In the genomic region with DNA sequence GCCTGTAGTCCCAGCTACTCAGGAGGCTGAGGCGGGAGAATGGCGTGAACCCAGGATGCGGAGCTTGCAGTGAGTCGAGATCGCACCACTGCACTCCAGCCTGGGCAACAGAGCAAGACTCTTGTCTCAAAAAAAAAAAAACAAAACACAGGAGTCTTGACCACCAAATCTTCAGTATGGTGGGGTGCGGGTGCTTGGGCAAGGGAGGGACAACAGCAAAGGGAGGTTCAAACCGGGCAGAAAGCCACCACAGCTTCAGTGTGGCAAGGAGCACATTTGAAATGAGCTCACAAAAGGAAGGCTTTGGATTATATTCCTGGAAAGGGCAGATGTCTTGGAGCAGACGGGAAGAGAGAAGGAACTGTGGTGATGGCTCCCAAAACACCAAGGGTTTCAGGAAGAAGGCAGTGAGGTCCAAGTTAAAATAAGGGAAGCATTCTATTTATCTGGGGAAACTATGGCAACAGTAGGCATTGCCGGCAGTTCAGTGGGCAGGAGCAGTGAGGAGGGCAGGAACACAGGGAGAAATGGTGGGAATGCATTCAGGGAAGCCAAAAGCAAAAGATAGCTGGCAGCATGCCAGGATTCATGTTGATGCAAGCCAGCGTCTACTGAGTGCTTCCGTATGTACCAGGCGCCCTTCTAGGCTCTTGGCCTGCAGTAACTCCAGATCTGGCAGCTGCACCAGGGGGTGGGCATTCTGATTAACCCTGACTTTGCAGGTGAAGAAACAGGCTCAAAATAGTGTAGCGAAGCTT, we compare ENCODE assay signal across 7 cellular contexts. TPM values are rescaled to one million over a fixed set of nuclear protein-coding genes. Genes with fewer than 3 reads are reported as not detected.
DNase-seq lines count a peak whose midpoint lies in the region; ATAC-seq and TF ChIP-seq lines count a peak whose summit lies in the region.

No MANE protein-coding gene starts in this region.

- H3K79me2 ChIP-seq in H9 (ENCODE audit: insufficient read depth, low read length) = no peaks in the 10 kb centered on the region

- H4K8ac ChIP-seq in H9 (replicated peaks; ENCODE audit: insufficient read length, low read depth, low read length) = no peak overlapping the region

- no peak overlapping the region for H2BK15ac ChIP-seq in H9 (ENCODE audit: low read depth, low read length)

- H3K23ac ChIP-seq in H9 (ENCODE audit: insufficient read length, low read depth, low read length) = no peak overlapping the region

- no peak overlapping the region for H2AK5ac ChIP-seq in H9 (ENCODE audit: insufficient read length, low read length)

- no peak overlapping the region for H2BK5ac ChIP-seq in H9 (ENCODE audit: insufficient read length, low read length)

- no peak overlapping the region for H2BK20ac ChIP-seq in H9 (ENCODE audit: low read depth, low read length, poor library complexity, severe bottlenecking)

- H3K23me2 ChIP-seq in H9 (ENCODE audit: insufficient read length, low read depth, low read length, poor library complexity, severe bottlenecking) = no peaks in the 10 kb centered on the region

- H3K27me3 Mint-ChIP-seq in H9 (ENCODE audit: low read depth) (no peaks in the 10 kb centered on the region), chondrocyte (ENCODE audit: low read depth) (no peaks in the 10 kb centered on the region)

- H4K5ac ChIP-seq in H9 (ENCODE audit: insufficient read length, low read depth, low read length) = no peak overlapping the region

- H3K27ac Mint-ChIP-seq in H9 (peak overlapping the region in 1 of 3 experiments; percentile 1; a peak in 2 of 7 replicates), chondrocyte (ENCODE audit: unreplicated experiment) (peak overlapping the region; percentile 86)

- no peak overlapping the region for H2AFZ ChIP-seq in H9 (ENCODE audit: low read length)

- H3K27ac ChIP-seq in H9 (ENCODE audit: insufficient read length, low read depth, low read length) (no peak overlapping the region), liver (ENCODE audit: low read depth in 1 of 2, low read length in 2 of 2) (peak overlapping the region; percentile 3 to 23), suprapubic skin (peak overlapping the region; percentile 57)

- H3K56ac ChIP-seq in H9 (ENCODE audit: insufficient read length, low read depth, low read length) = no peak overlapping the region

- peaks cover 0 to 12% (median 4%) of the 10 kb centered on the region in 4 donors for H3K36me3 ChIP-seq in liver (ENCODE audit: control insufficient read depth in 4 of 4, insufficient read depth in 3 of 4, low read depth in 1 of 4, low read length in 3 of 4)
- peaks cover 9% of the 10 kb centered on the region for H3K36me3 ChIP-seq in suprapubic skin

- H3K4ac ChIP-seq in H9 (ENCODE audit: low read depth, low read length) = no peak overlapping the region

- H3K27me3 ChIP-seq in H9 (ENCODE audit: insufficient read depth, low read length) = no peaks in the 10 kb centered on the region
- no peaks in the 10 kb centered on the region for H3K27me3 ChIP-seq in liver (ENCODE audit: control insufficient read depth in 4 of 4, insufficient read depth in 4 of 4, low read length in 3 of 4)
- H3K27me3 ChIP-seq in suprapubic skin = no peaks in the 10 kb centered on the region

- H3K4me3 Mint-ChIP-seq in H9 (no peak overlapping the region), chondrocyte (ENCODE audit: unreplicated experiment) (no peak overlapping the region)

- H4K91ac ChIP-seq in H9 (ENCODE audit: insufficient read length, low read depth, low read length) = no peak overlapping the region

- no peaks in the 10 kb centered on the region for H3K36me3 Mint-ChIP-seq in H9 (ENCODE audit: insufficient read depth in 1 of 3, low read depth in 3 of 3)
- peaks cover 5% of the 10 kb centered on the region for H3K36me3 Mint-ChIP-seq in chondrocyte (ENCODE audit: low read depth)

- H3K9ac ChIP-seq in H9 (ENCODE audit: extremely low read depth, insufficient read length, low read length) (no peak overlapping the region), liver (ENCODE audit: low read depth in 1 of 2, low read length in 2 of 2) (no peak overlapping the region)

- H3K4me1 Mint-ChIP-seq in H9 = peaks cover 65% of the 10 kb centered on the region in 2 experiments
- peaks cover 79% of the 10 kb centered on the region for H3K4me1 Mint-ChIP-seq in chondrocyte (ENCODE audit: low read depth)

- no peak overlapping the region for H3K4me3 ChIP-seq in liver (ENCODE audit: low read depth in 1 of 3, low read length in 3 of 3)
- no peak overlapping the region for H3K4me3 ChIP-seq in suprapubic skin

- H3K4me1 ChIP-seq in H9 (ENCODE audit: insufficient read depth, low read length) = peaks cover 5% of the 10 kb centered on the region; the same call in 1 of the 2 replicates
- H3K4me1 ChIP-seq in liver (ENCODE audit: control insufficient read depth in 4 of 4, insufficient read depth in 4 of 4, low read length in 3 of 4) = peaks cover 0 to 24% (median 5%) of the 10 kb centered on the region in 4 donors
- H3K4me1 ChIP-seq in suprapubic skin = peaks cover 72% of the 10 kb centered on the region

- H4K20me1 ChIP-seq in H9 (ENCODE audit: control insufficient read depth, insufficient read depth, insufficient read length) = no peaks in the 10 kb centered on the region

- no peaks in the 10 kb centered on the region for H3K9me3 ChIP-seq in H9 (ENCODE audit: control insufficient read depth, low read depth, low read length)
- no peaks in the 10 kb centered on the region for H3K9me3 ChIP-seq in liver (ENCODE audit: control insufficient read depth in 4 of 4, low read length in 3 of 4)
- H3K9me3 ChIP-seq in suprapubic skin = no peaks in the 10 kb centered on the region

- H3T11ph ChIP-seq in H9 (ENCODE audit: low read length) = no peak overlapping the region

- peak overlapping the region; percentile 12 for H3K18ac ChIP-seq in H9 (ENCODE audit: insufficient read length, low read depth, low read length)

- no peak for TF ChIP-seq CTCF in H9 (conservative IDR thresholded peaks at IDR 0.05)
- no peak for TF ChIP-seq CTCF in chondrocyte (IDR thresholded peaks at IDR 0.05)
- no peak for TF ChIP-seq CTCF in liver (IDR thresholded peaks at IDR 0.05; ENCODE audit: low read depth, low read length, missing input control)
- no peak for TF ChIP-seq CTCF in suprapubic skin (IDR thresholded peaks at IDR 0.05)

- TF ChIP-seq RAD21 in liver (IDR thresholded peaks at IDR 0.05) = peak in 1 of 2 donors; percentile 22

- H2BK12ac ChIP-seq in H9 (ENCODE audit: insufficient read length, low read depth, low read length) = no peak overlapping the region

- H3K9me3 Mint-ChIP-seq in H9 (no peaks in the 10 kb centered on the region; a peak in 1 of 5 replicates), chondrocyte (ENCODE audit: low read depth) (no peaks in the 10 kb centered on the region)

- no peak for DNase-seq in H9
- DNase-seq in NCI-H524 (lab: John Stamatoyannopoulos, UW) = peak; percentile 75 to 82
- DNase-seq in chondrocyte (ENCODE audit: low spot score) = no peak
- DNase-seq in suprapubic skin (ENCODE audit: low spot score in 2 of 2) = peak in 1 of 2 donors; percentile 79
- no peak for DNase-seq in iPS-NIHi11 (ENCODE audit: low spot score)

- no peak overlapping the region for H3K14ac ChIP-seq in H9 (ENCODE audit: insufficient read depth, low read length)

- no peak for ATAC-seq in GM21737 (IDR thresholded peaks at IDR 0.05; ENCODE audit: unreplicated experiment)

- no peaks in the 10 kb centered on the region for H3K79me1 ChIP-seq in H9 (ENCODE audit: insufficient read depth, low read depth, low read length, poor library complexity, severe bottlenecking)

- TF ChIP-seq POLR2A in suprapubic skin (IDR thresholded peaks at IDR 0.05) = no peak

- H2BK120ac ChIP-seq in H9 (ENCODE audit: low read depth, low read length, poor library complexity, severe bottlenecking) = no peak overlapping the region

- WGBS in H9 (ENCODE audit: extremely low coverage, insufficient read length, low lambda C conversion rate) = no CpG with 5 or more reads among the region's 13 CpGs
- 70% methylated on average over 13 of the region's 13 CpGs for WGBS in liver
- WGBS in suprapubic skin = 46% methylated on average over 13 of the region's 13 CpGs

- no peak for TF ChIP-seq EP300 in suprapubic skin (IDR thresholded peaks at IDR 0.05)

- H3K4me2 ChIP-seq in H9 (ENCODE audit: insufficient read depth, insufficient read length, low read length) = no peak overlapping the region

TF ChIP-seq in liver, 16 proteins besides CTCF, POLR2A, EP300 and RAD21 (continues in another document):
- TF ChIP-seq HNF4A (conservative IDR thresholded peaks at IDR 0.05) (no peak), YY1 (IDR thresholded peaks at IDR 0.05) (no peak), SP1 (IDR thresholded peaks at IDR 0.05) (peak; percentile 13), GABPA (IDR thresholded peaks at IDR 0.05 in 1 of 2, conservative IDR thresholded peaks at IDR 0.05 in 1 of 2) (no peak)
- TF ChIP-seq, protein P1, sequence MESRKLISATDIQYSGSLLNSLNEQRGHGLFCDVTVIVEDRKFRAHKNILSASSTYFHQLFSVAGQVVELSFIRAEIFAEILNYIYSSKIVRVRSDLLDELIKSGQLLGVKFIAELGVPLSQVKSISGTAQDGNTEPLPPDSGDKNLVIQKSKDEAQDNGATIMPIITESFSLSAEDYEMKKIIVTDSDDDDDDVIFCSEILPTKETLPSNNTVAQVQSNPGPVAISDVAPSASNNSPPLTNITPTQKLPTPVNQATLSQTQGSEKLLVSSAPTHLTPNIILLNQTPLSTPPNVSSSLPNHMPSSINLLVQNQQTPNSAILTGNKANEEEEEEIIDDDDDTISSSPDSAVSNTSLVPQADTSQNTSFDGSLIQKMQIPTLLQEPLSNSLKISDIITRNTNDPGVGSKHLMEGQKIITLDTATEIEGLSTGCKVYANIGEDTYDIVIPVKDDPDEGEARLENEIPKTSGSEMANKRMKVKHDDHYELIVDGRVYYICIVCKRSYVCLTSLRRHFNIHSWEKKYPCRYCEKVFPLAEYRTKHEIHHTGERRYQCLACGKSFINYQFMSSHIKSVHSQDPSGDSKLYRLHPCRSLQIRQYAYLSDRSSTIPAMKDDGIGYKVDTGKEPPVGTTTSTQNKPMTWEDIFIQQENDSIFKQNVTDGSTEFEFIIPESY (IDR thresholded peaks at IDR 0.05) = no peak

RNA-seq across cellular contexts. Expression of a gene that starts 51.0 kb away (rescaled TPM):
- total RNA-seq in H9 (2021) (364 and 389 TPM in 2 replicates), chondrocyte (147 to 193 TPM (median 163 TPM) in 3 replicates), liver (100 to 1,000 TPM in 1 of 2 donors, 10 to 100 TPM in 1; 74.4 to 254 TPM), suprapubic skin (1,000 to 10,000 TPM in 1 of 4 donors, 100 to 1,000 TPM in 3; 342 to 1,053 (median 453) TPM)
- polyA plus RNA-seq in liver = 100 to 1,000 TPM in 1 of 2 donors, 10 to 100 TPM in 1; 89.7 to 205 TPM

Comparison
In these comparisons a context has a peak if more than half of its experiments do, and no peak if none do; other contexts are left out.
1. DNase-seq: peak in NCI-H524 (2 of 2); none in H9 (single experiment), chondrocyte (single experiment) and iPS-NIHi11 (single experiment).